Comparison of ENCODE assay signal across 8 cellular contexts in the genomic region with DNA sequence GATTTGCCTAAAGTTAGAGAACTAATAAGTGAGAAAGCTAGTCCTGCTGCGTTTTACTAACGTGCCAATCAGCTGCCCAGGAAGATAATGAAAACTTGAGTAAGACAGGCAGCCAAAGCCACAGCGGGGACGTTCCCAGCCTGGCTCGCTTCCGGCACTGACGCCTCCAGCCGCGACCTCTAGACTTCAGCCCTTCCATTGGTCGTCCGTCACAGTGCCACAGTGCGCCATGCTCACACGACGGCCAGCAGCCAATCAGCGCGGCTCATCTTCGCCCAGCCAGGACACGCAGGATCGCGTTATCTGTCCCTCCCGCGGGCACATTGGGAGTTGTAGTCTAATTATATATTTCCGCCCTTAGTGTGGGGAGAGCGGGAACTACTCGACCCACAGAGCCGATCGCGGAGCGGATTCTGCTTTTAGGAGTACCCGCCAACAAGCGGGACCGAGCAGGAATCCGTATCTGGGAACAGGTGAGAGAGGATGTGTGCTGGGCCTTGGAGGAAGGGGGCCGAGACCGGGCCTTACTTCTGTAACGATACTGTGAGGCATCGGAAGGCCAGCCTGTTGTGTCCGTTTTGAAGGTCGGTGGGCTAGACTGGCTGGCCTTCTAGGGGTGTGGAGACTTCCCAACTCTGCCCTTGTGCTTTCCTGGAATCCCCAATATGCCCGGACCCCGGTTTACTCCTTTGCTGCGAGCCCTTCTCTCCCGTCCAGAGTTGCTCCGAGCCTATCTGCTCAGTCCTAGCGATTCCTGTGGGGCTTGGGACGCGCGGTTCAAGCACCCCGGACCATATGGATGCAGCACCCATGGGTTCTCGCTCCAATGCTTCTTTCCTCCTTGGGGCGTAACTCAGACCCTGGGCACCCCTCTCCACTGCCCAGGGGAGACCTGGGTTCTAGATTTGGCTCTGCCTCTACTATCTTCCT. TPM values are rescaled to one million over a fixed set of nuclear protein-coding genes. Genes with fewer than 3 reads are reported as not detected.
DNase-seq lines count a peak whose midpoint lies in the region; ATAC-seq and TF ChIP-seq lines count a peak whose summit lies in the region.

A gene (plus strand): TSS at position 374 of the 930 bp plus-strand sequence. CDS start 924 bp downstream, outside the sequence.

- no peaks in the 10 kb centered on the region for H3K9me3 ChIP-seq in neuron (ENCODE audit: low read length)
- no peaks in the 10 kb centered on the region for H3K9me3 ChIP-seq in subcutaneous abdominal adipose tissue (ENCODE audit: control insufficient read depth in 5 of 5, low read length in 5 of 5)

- H3K36me3 ChIP-seq in neuron (ENCODE audit: insufficient read depth, low read length) (peaks cover 25% of the 10 kb centered on the region), subcutaneous abdominal adipose tissue (ENCODE audit: control insufficient read depth in 5 of 5, insufficient read depth in 5 of 5, low read length in 5 of 5) (peaks cover 0 to 22% (median 12%) of the 10 kb centered on the region in 5 donors)

- peak; percentile 93 for ATAC-seq in foreskin keratinocyte

- no peak for TF ChIP-seq CTCF in foreskin keratinocyte (conservative IDR thresholded peaks at IDR 0.05)

- H3K27ac ChIP-seq in foreskin keratinocyte = peak within 1 kb of the TSS; percentile 95
- peak within 1 kb of the TSS; percentile 91 for H3K27ac ChIP-seq in subcutaneous abdominal adipose tissue (ENCODE audit: low read depth, low read length)

- in situ Hi-C loops in SK-MEL-5 (cut with HindIII; ENCODE audit: low pct_unique_long_range_greater_than_20kb, low sequenced_read_pairs) = no loop called here

- H3K4me1 ChIP-seq in foreskin keratinocyte (peaks cover 21% of the 10 kb centered on the region), neuron (ENCODE audit: insufficient read depth, low read length) (peaks cover 17% of the 10 kb centered on the region), subcutaneous abdominal adipose tissue (ENCODE audit: control insufficient read depth in 5 of 5, insufficient read depth in 5 of 5, low read length in 5 of 5) (peaks cover 5 to 26% (median 19%) of the 10 kb centered on the region in 5 donors)

- POLR2A ChIA-PET in HEK293T (lab: Yijun Ruan, JAX) = interaction anchor here (0.6 to 1.9 kb wide), 15 partner anchors 8 to 282 kb away, joined by 3 to 17 read pairs (median 5); a partner anchor contains a TSS

- H3K4me3 ChIP-seq in neuron (ENCODE audit: low read length) (peak within 1 kb of the TSS; percentile 66), subcutaneous abdominal adipose tissue (ENCODE audit: low read depth in 1 of 5, low read length in 5 of 5) (peak within 1 kb of the TSS; percentile 75 to 98 (median 94))

- CTCF ChIA-PET in HEK293T (lab: Yijun Ruan, JAX) = interaction anchor here (1.1 to 4.2 kb wide), 3 partner anchors 16 to 136 kb away, joined by 3 to 29 read pairs (median 3); a partner anchor contains a TSS

- H3K27me3 ChIP-seq in foreskin keratinocyte (no peaks in the 10 kb centered on the region), neuron (ENCODE audit: insufficient read depth, low read length) (no peaks in the 10 kb centered on the region), subcutaneous abdominal adipose tissue (ENCODE audit: control insufficient read depth in 5 of 5, insufficient read depth in 4 of 5, low read length in 5 of 5) (no peaks in the 10 kb centered on the region)

- DNase-seq in GF-D8 (lab: John Stamatoyannopoulos, UW) = peak; percentile 98
- peak; percentile 98 for DNase-seq in HEK293T (ENCODE audit: extremely low spot score)
- peak; percentile 99 for DNase-seq in MV-4-11 (lab: John Stamatoyannopoulos, UW)
- peak; percentile 100 for DNase-seq in SK-MEL-5 (ENCODE audit: low read depth, low spot score)
- peak; percentile 97 for DNase-seq in activated naive CD4-positive, alpha-beta T cell treated with Interleukin-2 at 50 U/mL for 16 hours
- peak; percentile 98 to 99 for DNase-seq in foreskin keratinocyte

- H3K9ac ChIP-seq in subcutaneous abdominal adipose tissue (ENCODE audit: low read length in 5 of 5) = peak within 1 kb of the TSS; percentile 85 to 99 (median 97)

- no peak within 1 kb of the TSS for H2AFZ ChIP-seq in neuron (ENCODE audit: low read depth, low read length)

TF ChIP-seq in HEK293T, 16 proteins besides CTCF, POLR2A, EP300 and RAD21:
- no peak for TF ChIP-seq ARNT (IDR thresholded peaks at IDR 0.05)
- peak; percentile 53 for TF ChIP-seq ELF4 (IDR thresholded peaks at IDR 0.05)
- no peak for TF ChIP-seq LEF1 (IDR thresholded peaks at IDR 0.05; ENCODE audit: borderline replicate concordance)
- TF ChIP-seq NFRKB (IDR thresholded peaks at IDR 0.05) = no peak
- TF ChIP-seq SUZ12 (IDR thresholded peaks at IDR 0.05) = no peak
- TF ChIP-seq FOXA1 (IDR thresholded peaks at IDR 0.05) = no peak
- no peak for TF ChIP-seq ZNF384 (IDR thresholded peaks at IDR 0.05)
- no peak for TF ChIP-seq CTBP1 (IDR thresholded peaks at IDR 0.05; ENCODE audit: borderline replicate concordance)
- TF ChIP-seq TARDBP (IDR thresholded peaks at IDR 0.05) = peak; percentile 71; the same call in 1 of the 2 replicates
- TF ChIP-seq HDGF (IDR thresholded peaks at IDR 0.05; ENCODE audit: borderline replicate concordance) = no peak
- TF ChIP-seq, protein P1, sequence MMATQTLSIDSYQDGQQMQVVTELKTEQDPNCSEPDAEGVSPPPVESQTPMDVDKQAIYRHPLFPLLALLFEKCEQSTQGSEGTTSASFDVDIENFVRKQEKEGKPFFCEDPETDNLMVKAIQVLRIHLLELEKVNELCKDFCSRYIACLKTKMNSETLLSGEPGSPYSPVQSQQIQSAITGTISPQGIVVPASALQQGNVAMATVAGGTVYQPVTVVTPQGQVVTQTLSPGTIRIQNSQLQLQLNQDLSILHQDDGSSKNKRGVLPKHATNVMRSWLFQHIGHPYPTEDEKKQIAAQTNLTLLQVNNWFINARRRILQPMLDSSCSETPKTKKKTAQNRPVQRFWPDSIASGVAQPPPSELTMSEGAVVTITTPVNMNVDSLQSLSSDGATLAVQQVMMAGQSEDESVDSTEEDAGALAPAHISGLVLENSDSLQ (IDR thresholded peaks at IDR 0.05) = peak; percentile 97
- peak; percentile 92 for TF ChIP-seq L3MBTL2 (conservative IDR thresholded peaks at IDR 0.05)
- no peak for TF ChIP-seq BHLHE40 (IDR thresholded peaks at IDR 0.05; ENCODE audit: borderline replicate concordance)
- no peak for TF ChIP-seq SP1 (IDR thresholded peaks at IDR 0.05)

RNA-seq across cellular contexts. Expression of the gene that starts here (rescaled TPM):
- 202 and 212 TPM in 2 replicates for total RNA-seq in SK-MEL-5 (2014; rRNA removed; shearing (Covaris generic))
- 160 and 171 TPM in 2 replicates for polyA plus RNA-seq in SK-MEL-5 (2015; cell fraction: cytosol; rRNA removed)
- 269 and 279 TPM in 2 replicates for polyA plus RNA-seq in SK-MEL-5 (2015; cell fraction: nucleus; rRNA removed)
- total RNA-seq in foreskin keratinocyte = 817 and 1,032 TPM in 2 replicates
- polyA plus RNA-seq in foreskin keratinocyte = 984 and 1,208 TPM in 2 replicates

Comparison
In these comparisons a context has a peak if more than half of its experiments do, and no peak if none do; other contexts are left out.
1. Peak in every context shown above with its lines: DNase-seq, ATAC-seq, H3K4me3 ChIP-seq and H3K27ac ChIP-seq.